ENCODE assay signal across 24 cellular contexts in genomic region chr22:40409613-40410113, GRCh38. TPM values are rescaled to one million over a fixed set of nuclear protein-coding genes. Genes with fewer than 3 reads are reported as not detected.
DNase-seq lines count a peak whose midpoint lies in the region; ATAC-seq, FAIRE-seq and TF ChIP-seq lines count a peak whose summit lies in the region.
"Had no signal": no experiment of that assay in that cellular context is flagged by ENCODE, and none has a peak within 500 bp of the region (broad histone marks: within the 10 kb centered on the region; RNA-seq: fewer than 3 reads in every experiment).

No MANE protein-coding gene starts in this region.

- POLR2A ChIA-PET in A549 (lab: Yijun Ruan, JAX): no interaction called here
- POLR2A ChIA-PET in activated CD8-positive, alpha-beta T cell treated with anti-CD3 and anti-CD28 coated beads, Interleukin-2, amount 10 ng/mL, durations not matched to agents 7 days and 5 days (lab: Charles Lee): interaction anchor here (0.6 to 1.2 kb wide), 3 partner anchors 10 to 1051 kb away, joined by 3 read pairs; no protein-coding TSS in a partner anchor

- no peaks in the 10 kb centered on the region for H3K9me2 ChIP-seq in DOHH2 (replicated peaks; ENCODE audit: control insufficient read depth, low read length)

- no peak overlapping the region for H3K27ac ChIP-seq in A549
- H3K27ac ChIP-seq in DOHH2 (ENCODE audit: low read depth, low read length): peak overlapping the region; percentile 94
- H3K27ac ChIP-seq: heart right ventricle, SJSA1, vagina had no signal

- H3K27ac Mint-ChIP-seq in activated CD8-positive, alpha-beta T cell treated with anti-CD3 and anti-CD28 coated beads, Interleukin-2, amount 10 ng/mL, durations not matched to agents 7 days and 5 days: peak overlapping the region; percentile 46
- H3K27ac Mint-ChIP-seq in neural crest cell (ENCODE audit: unreplicated experiment): no peak overlapping the region
- H3K27ac Mint-ChIP-seq: memory B cell had no signal

- peaks cover 11% of the 10 kb centered on the region for H3K4me1 Mint-ChIP-seq in activated CD8-positive, alpha-beta T cell treated with anti-CD3 and anti-CD28 coated beads, Interleukin-2, amount 10 ng/mL, durations not matched to agents 7 days and 5 days (ENCODE audit: low read depth)
- H3K4me1 Mint-ChIP-seq in neural crest cell: no peaks in the 10 kb centered on the region

- 0 out of 3 replicates have a peak, but pooled peaks cover 3% of the 10 kb centered on the region for H3K4me1 ChIP-seq in A549
- H3K4me1 ChIP-seq in DOHH2 (ENCODE audit: control insufficient read depth, low read length): peaks cover 48% of the 10 kb centered on the region
- H3K4me1 ChIP-seq: vagina had no signal

- H3K4me3 Mint-ChIP-seq in activated CD8-positive, alpha-beta T cell treated with anti-CD3 and anti-CD28 coated beads, Interleukin-2, amount 10 ng/mL, durations not matched to agents 7 days and 5 days: no peak overlapping the region
- H3K4me3 Mint-ChIP-seq in neural crest cell: peak overlapping the region; percentile 47
- H3K4me3 Mint-ChIP-seq: memory B cell had no signal

- CTCF ChIA-PET in A549 (lab: Yijun Ruan, JAX): interaction anchor here (1.7 kb wide), 2 partner anchors 11 to 18 kb away, joined by 4 read pairs; no protein-coding TSS in a partner anchor
- CTCF ChIA-PET in activated CD8-positive, alpha-beta T cell treated with anti-CD3 and anti-CD28 coated beads, Interleukin-2, amount 10 ng/mL, durations not matched to agents 7 days and 5 days (lab: Charles Lee): interaction anchor here (1.2 kb wide), 1 partner anchor 18 kb away, joined by 3 read pairs; no protein-coding TSS in a partner anchor

- no CpG with 5 or more reads among the region's 11 CpGs for WGBS in A549 (ENCODE audit: missing lambda C conversion rate)

- peaks cover 30% of the 10 kb centered on the region for H3F3A ChIP-seq in DOHH2 (ENCODE audit: control insufficient read depth, insufficient read depth)

- H3K4me2 ChIP-seq in A549 (no peak overlapping the region), DOHH2 (ENCODE audit: low read length) (no peak overlapping the region)
- H3K4me2 ChIP-seq: smooth muscle cell had no signal

- DNase-seq in A549 (ENCODE audit: low read depth in 1 of 2, low spot score in 1 of 2) (no peak), neural crest cell (ENCODE audit: low read depth, low spot score) (no peak), NCI-H1048 (lab: John Stamatoyannopoulos, UW) (no peak), OCI-M2 (lab: John Stamatoyannopoulos, UW; ENCODE audit: unreplicated experiment) (no peak), NCI-H2107 (lab: John Stamatoyannopoulos, UW) (no peak)
- no peak for DNase-seq in activated CD8-positive, alpha-beta T cell treated with anti-CD3 and anti-CD28 coated beads, Interleukin-2, amount 10 ng/mL, durations not matched to agents 7 days and 5 days
- DNase-seq: activated CD4-positive, alpha-beta T cell treated with anti-CD3 and anti-CD28 coated beads for 1 hour; effector CD8-positive, alpha-beta T cell; heart right ventricle; NCI-H1417 treated with DMSO at 0.1 percent for 48 hours; NCI-H2081 treated with DMSO at 0.1 percent for 48 hours; NCI-H446; retina; stimulated activated CD4-positive, alpha-beta T cell treated with anti-CD3 and anti-CD28 coated beads, Interleukin-2, amount 100 ng/mL, for 24 hours; T-helper 1 cell had no signal

- no peak for ATAC-seq in A549
- ATAC-seq in activated CD8-positive, alpha-beta T cell treated with anti-CD3 and anti-CD28 coated beads, Interleukin-2, amount 10 ng/mL, durations not matched to agents 7 days and 5 days: no peak
- ATAC-seq: activated naive CD4-positive, alpha-beta T cell treated with anti-CD3 and anti-CD28 coated beads, Interleukin-2, amount 50 U/mL, for 72 hours; heart right ventricle; Panc1 had no signal

- H3K36me3 Mint-ChIP-seq in activated CD8-positive, alpha-beta T cell treated with anti-CD3 and anti-CD28 coated beads, Interleukin-2, amount 10 ng/mL, durations not matched to agents 7 days and 5 days (ENCODE audit: low read depth): peaks cover 46% of the 10 kb centered on the region
- peaks cover 3% of the 10 kb centered on the region for H3K36me3 Mint-ChIP-seq in neural crest cell (ENCODE audit: low read depth)

- TF ChIP-seq EP300 in A549 (IDR thresholded peaks at IDR 0.05): no peak

- H3K36me3 ChIP-seq in DOHH2 (ENCODE audit: control insufficient read depth, low read length): peaks cover 85% of the 10 kb centered on the region

- TF ChIP-seq RAD21 in A549 (conservative IDR thresholded peaks at IDR 0.05 in 1 of 2, IDR thresholded peaks at IDR 0.05 in 1 of 2): no peak

- H3K79me2 ChIP-seq in DOHH2 (ENCODE audit: control insufficient read depth, low read length): peaks cover 19% of the 10 kb centered on the region

- no peaks in the 10 kb centered on the region for H3K27me3 ChIP-seq in DOHH2 (ENCODE audit: control insufficient read depth, low read length)
- H3K27me3 ChIP-seq: heart right ventricle, MG63, SJSA1, vagina had no signal

- TF ChIP-seq CTCF in A549 (IDR thresholded peaks at IDR 0.05) (no peak), DOHH2 (IDR thresholded peaks at IDR 0.05; ENCODE audit: low read depth, low read length, poor library complexity, severe bottlenecking) (no peak), neural crest cell (conservative IDR thresholded peaks at IDR 0.05) (no peak)

- H3K4me3 ChIP-seq in A549 (no peak overlapping the region), DOHH2 (ENCODE audit: low read length) (no peak overlapping the region)
- H3K4me3 ChIP-seq: heart right ventricle, MG63, SJSA1, smooth muscle cell, vagina had no signal

- H3K27me3 Mint-ChIP-seq in activated CD8-positive, alpha-beta T cell treated with anti-CD3 and anti-CD28 coated beads, Interleukin-2, amount 10 ng/mL, durations not matched to agents 7 days and 5 days (ENCODE audit: low read depth): no peaks in the 10 kb centered on the region
- H3K27me3 Mint-ChIP-seq in neural crest cell (ENCODE audit: low read depth): no peaks in the 10 kb centered on the region
- H3K27me3 Mint-ChIP-seq: memory B cell had no signal

- H4K20me1 ChIP-seq in DOHH2 (ENCODE audit: control insufficient read depth, insufficient read depth, low read depth, low read length): no peaks in the 10 kb centered on the region

- no peaks in the 10 kb centered on the region for H3K9me3 Mint-ChIP-seq in activated CD8-positive, alpha-beta T cell treated with anti-CD3 and anti-CD28 coated beads, Interleukin-2, amount 10 ng/mL, durations not matched to agents 7 days and 5 days (ENCODE audit: insufficient read depth)
- no peaks in the 10 kb centered on the region for H3K9me3 Mint-ChIP-seq in neural crest cell
- H3K9me3 Mint-ChIP-seq: activated naive CD4-positive, alpha-beta T cell treated with anti-CD3 and anti-CD28 coated beads, Interleukin-2, amount 50 U/mL, for 72 hours had no signal

- FAIRE-seq in A549 (lab: Jason Lieb, UNC): no peak
- FAIRE-seq: GM19239 had no signal

- no peak for TF ChIP-seq POLR2A in A549 (IDR thresholded peaks at IDR 0.05; ENCODE audit: low read length)

- H3K9me3 ChIP-seq in A549 (no peaks in the 10 kb centered on the region), DOHH2 (ENCODE audit: control insufficient read depth, insufficient read depth, low read length) (no peaks in the 10 kb centered on the region)
- H3K9me3 ChIP-seq: heart right ventricle, MG63, SJSA1, vagina had no signal

TF ChIP-seq in A549, 52 proteins besides CTCF, POLR2A, EP300 and RAD21 (continues in another document):
- no peak for TF ChIP-seq EHF (CRISPR knock-in tag; IDR thresholded peaks at IDR 0.05)
- no peak for TF ChIP-seq ZNF302 (CRISPR knock-in tag; IDR thresholded peaks at IDR 0.05)
- peak; percentile 71 for TF ChIP-seq POLR2AphosphoS2 (conservative IDR thresholded peaks at IDR 0.05; ENCODE audit: low read length)
- no peak for TF ChIP-seq FOSB (CRISPR knock-in tag; IDR thresholded peaks at IDR 0.05)
- 0 out of 5 replicates have a peak, but pooled peaks of 1 of the 2 experiments have one; percentile 12 for TF ChIP-seq JUN (IDR thresholded peaks at IDR 0.05)
- TF ChIP-seq CBX8 (IDR thresholded peaks at IDR 0.05): no peak
- no peak for TF ChIP-seq BHLHE40 (IDR thresholded peaks at IDR 0.05; ENCODE audit: low read depth, low read length)
- no peak for TF ChIP-seq TFCP2L1 (CRISPR knock-in tag; IDR thresholded peaks at IDR 0.05)
- TF ChIP-seq CHD4 (IDR thresholded peaks at IDR 0.05; ENCODE audit: borderline replicate concordance): no peak
- TF ChIP-seq GATA3 (IDR thresholded peaks at IDR 0.05; ENCODE audit: borderline replicate concordance): no peak
- no peak for TF ChIP-seq HEYL (CRISPR knock-in tag; IDR thresholded peaks at IDR 0.05)
- no peak for TF ChIP-seq FOXS1 (CRISPR knock-in tag; IDR thresholded peaks at IDR 0.05)
- no peak for TF ChIP-seq PBX3 (IDR thresholded peaks at IDR 0.05)
- no peak for TF ChIP-seq ZC3H11A (IDR thresholded peaks at IDR 0.05)
- TF ChIP-seq EHMT2 (IDR thresholded peaks at IDR 0.05; ENCODE audit: low read depth): no peak
- TF ChIP-seq BCL3 (IDR thresholded peaks at IDR 0.05): no peak

RNA-seq across cellular contexts. Expression of gene SGSM3, which starts 39.3 kb away (rescaled TPM):
- 18.6 and 20.4 TPM in 2 replicates for polyA plus RNA-seq in A549 (2011; rRNA removed)
- polyA plus RNA-seq in A549 (2012; cell fraction: cytosol; rRNA removed): 23.1 and 27.4 TPM in 2 replicates
- polyA plus RNA-seq in A549 (2012; cell fraction: nucleus; rRNA removed): 185 and 253 TPM in 2 replicates
- 22.0 to 24.8 TPM (median 24.7 TPM) in 3 replicates for polyA plus RNA-seq in A549 (2017; fragmentation: RNase III; extraction: RNeasy Plus Mini Kit Qiagen cat#74134 plus additional on column Dnase treatment)
- polyA minus RNA-seq in A549 (2011; rRNA and poly(A)+ RNA removed): 15.0 and 19.7 TPM in 2 replicates
- 100 to 1,000 TPM; 105 TPM for total RNA-seq in activated CD8-positive, alpha-beta T cell treated with anti-CD3 and anti-CD28 coated beads, Interleukin-2, amount 10 ng/mL, durations not matched to agents 7 days and 5 days
- total RNA-seq in neural crest cell: 82.0 and 92.2 TPM in 2 replicates
